ENCODE assay signal across 1 cellular context in the genomic region with DNA sequence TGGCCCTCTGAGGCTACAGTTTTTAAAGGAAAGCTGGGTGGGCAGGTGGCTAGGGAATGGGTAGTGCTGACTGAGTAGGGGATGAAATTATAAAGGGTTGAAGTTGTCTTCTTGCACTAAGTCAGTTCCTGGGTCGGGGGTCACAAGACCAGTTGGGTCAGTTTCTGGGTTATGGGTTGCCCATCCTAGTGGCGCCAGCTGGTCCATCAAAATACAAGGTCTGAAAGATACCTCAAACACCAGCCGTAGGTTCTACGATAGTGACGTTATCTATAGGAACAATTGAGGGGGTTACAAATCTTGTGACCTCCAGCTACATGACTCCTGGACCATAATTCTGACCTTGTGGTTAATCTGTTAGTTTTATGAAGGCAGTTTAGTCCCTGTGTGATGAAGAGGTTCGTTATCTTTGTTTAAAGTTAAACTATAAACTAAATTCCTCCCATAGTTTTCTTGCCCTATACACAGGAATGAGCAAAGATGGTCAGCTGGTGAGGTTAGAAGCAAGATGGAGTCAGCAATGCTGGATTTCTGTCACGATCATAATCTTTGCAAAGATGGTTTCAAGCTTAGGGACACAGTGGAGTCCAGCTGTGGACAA.
TF ChIP-seq lines count a peak whose summit lies in the region.

No MANE protein-coding gene starts in this region.

TF ChIP-seq in WTC11, 78 proteins besides CTCF, POLR2A, EP300 and RAD21 (continued from another document):
- TF ChIP-seq, protein P1, sequence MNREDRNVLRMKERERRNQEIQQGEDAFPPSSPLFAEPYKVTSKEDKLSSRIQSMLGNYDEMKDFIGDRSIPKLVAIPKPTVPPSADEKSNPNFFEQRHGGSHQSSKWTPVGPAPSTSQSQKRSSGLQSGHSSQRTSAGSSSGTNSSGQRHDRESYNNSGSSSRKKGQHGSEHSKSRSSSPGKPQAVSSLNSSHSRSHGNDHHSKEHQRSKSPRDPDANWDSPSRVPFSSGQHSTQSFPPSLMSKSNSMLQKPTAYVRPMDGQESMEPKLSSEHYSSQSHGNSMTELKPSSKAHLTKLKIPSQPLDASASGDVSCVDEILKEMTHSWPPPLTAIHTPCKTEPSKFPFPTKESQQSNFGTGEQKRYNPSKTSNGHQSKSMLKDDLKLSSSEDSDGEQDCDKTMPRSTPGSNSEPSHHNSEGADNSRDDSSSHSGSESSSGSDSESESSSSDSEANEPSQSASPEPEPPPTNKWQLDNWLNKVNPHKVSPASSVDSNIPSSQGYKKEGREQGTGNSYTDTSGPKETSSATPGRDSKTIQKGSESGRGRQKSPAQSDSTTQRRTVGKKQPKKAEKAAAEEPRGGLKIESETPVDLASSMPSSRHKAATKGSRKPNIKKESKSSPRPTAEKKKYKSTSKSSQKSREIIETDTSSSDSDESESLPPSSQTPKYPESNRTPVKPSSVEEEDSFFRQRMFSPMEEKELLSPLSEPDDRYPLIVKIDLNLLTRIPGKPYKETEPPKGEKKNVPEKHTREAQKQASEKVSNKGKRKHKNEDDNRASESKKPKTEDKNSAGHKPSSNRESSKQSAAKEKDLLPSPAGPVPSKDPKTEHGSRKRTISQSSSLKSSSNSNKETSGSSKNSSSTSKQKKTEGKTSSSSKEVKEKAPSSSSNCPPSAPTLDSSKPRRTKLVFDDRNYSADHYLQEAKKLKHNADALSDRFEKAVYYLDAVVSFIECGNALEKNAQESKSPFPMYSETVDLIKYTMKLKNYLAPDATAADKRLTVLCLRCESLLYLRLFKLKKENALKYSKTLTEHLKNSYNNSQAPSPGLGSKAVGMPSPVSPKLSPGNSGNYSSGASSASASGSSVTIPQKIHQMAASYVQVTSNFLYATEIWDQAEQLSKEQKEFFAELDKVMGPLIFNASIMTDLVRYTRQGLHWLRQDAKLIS (CRISPR knock-in tag; IDR thresholded peaks at IDR 0.05; ENCODE audit: borderline replicate concordance): no peak
- TF ChIP-seq HMGA2 (CRISPR knock-in tag; IDR thresholded peaks at IDR 0.05): no peak
- TF ChIP-seq SOX15 (CRISPR knock-in tag; IDR thresholded peaks at IDR 0.05): no peak
- no peak for TF ChIP-seq SP1 (CRISPR knock-in tag; conservative IDR thresholded peaks at IDR 0.05)
- TF ChIP-seq, protein P2, sequence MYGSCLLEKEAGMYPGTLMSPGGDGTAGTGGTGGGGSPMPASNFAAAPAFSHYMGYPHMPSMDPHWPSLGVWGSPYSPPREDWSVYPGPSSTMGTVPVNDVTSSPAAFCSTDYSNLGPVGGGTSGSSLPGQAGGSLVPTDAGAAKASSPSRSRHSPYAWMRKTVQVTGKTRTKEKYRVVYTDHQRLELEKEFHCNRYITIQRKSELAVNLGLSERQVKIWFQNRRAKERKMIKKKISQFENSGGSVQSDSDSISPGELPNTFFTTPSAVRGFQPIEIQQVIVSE (CRISPR knock-in tag; IDR thresholded peaks at IDR 0.05; ENCODE audit: borderline replicate concordance): no peak
- TF ChIP-seq GRHL2 (CRISPR knock-in tag; IDR thresholded peaks at IDR 0.05; ENCODE audit: insufficient replicate concordance, severe bottlenecking): no peak
- TF ChIP-seq, protein P3, sequence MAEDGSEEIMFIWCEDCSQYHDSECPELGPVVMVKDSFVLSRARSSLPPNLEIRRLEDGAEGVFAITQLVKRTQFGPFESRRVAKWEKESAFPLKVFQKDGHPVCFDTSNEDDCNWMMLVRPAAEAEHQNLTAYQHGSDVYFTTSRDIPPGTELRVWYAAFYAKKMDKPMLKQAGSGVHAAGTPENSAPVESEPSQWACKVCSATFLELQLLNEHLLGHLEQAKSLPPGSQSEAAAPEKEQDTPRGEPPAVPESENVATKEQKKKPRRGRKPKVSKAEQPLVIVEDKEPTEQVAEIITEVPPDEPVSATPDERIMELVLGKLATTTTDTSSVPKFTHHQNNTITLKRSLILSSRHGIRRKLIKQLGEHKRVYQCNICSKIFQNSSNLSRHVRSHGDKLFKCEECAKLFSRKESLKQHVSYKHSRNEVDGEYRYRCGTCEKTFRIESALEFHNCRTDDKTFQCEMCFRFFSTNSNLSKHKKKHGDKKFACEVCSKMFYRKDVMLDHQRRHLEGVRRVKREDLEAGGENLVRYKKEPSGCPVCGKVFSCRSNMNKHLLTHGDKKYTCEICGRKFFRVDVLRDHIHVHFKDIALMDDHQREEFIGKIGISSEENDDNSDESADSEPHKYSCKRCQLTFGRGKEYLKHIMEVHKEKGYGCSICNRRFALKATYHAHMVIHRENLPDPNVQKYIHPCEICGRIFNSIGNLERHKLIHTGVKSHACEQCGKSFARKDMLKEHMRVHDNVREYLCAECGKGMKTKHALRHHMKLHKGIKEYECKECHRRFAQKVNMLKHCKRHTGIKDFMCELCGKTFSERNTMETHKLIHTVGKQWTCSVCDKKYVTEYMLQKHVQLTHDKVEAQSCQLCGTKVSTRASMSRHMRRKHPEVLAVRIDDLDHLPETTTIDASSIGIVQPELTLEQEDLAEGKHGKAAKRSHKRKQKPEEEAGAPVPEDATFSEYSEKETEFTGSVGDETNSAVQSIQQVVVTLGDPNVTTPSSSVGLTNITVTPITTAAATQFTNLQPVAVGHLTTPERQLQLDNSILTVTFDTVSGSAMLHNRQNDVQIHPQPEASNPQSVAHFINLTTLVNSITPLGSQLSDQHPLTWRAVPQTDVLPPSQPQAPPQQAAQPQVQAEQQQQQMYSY (CRISPR knock-in tag; IDR thresholded peaks at IDR 0.05): no peak
- TF ChIP-seq, protein P4, sequence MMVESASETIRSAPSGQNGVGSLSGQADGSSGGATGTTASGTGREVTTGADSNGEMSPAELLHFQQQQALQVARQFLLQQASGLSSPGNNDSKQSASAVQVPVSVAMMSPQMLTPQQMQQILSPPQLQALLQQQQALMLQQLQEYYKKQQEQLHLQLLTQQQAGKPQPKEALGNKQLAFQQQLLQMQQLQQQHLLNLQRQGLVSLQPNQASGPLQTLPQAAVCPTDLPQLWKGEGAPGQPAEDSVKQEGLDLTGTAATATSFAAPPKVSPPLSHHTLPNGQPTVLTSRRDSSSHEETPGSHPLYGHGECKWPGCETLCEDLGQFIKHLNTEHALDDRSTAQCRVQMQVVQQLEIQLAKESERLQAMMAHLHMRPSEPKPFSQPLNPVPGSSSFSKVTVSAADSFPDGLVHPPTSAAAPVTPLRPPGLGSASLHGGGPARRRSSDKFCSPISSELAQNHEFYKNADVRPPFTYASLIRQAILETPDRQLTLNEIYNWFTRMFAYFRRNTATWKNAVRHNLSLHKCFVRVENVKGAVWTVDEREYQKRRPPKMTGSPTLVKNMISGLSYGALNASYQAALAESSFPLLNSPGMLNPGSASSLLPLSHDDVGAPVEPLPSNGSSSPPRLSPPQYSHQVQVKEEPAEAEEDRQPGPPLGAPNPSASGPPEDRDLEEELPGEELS (CRISPR knock-in tag; IDR thresholded peaks at IDR 0.05): no peak
- no peak for TF ChIP-seq OVOL2 (CRISPR knock-in tag; IDR thresholded peaks at IDR 0.05; ENCODE audit: borderline replicate concordance)
- TF ChIP-seq, protein P5, sequence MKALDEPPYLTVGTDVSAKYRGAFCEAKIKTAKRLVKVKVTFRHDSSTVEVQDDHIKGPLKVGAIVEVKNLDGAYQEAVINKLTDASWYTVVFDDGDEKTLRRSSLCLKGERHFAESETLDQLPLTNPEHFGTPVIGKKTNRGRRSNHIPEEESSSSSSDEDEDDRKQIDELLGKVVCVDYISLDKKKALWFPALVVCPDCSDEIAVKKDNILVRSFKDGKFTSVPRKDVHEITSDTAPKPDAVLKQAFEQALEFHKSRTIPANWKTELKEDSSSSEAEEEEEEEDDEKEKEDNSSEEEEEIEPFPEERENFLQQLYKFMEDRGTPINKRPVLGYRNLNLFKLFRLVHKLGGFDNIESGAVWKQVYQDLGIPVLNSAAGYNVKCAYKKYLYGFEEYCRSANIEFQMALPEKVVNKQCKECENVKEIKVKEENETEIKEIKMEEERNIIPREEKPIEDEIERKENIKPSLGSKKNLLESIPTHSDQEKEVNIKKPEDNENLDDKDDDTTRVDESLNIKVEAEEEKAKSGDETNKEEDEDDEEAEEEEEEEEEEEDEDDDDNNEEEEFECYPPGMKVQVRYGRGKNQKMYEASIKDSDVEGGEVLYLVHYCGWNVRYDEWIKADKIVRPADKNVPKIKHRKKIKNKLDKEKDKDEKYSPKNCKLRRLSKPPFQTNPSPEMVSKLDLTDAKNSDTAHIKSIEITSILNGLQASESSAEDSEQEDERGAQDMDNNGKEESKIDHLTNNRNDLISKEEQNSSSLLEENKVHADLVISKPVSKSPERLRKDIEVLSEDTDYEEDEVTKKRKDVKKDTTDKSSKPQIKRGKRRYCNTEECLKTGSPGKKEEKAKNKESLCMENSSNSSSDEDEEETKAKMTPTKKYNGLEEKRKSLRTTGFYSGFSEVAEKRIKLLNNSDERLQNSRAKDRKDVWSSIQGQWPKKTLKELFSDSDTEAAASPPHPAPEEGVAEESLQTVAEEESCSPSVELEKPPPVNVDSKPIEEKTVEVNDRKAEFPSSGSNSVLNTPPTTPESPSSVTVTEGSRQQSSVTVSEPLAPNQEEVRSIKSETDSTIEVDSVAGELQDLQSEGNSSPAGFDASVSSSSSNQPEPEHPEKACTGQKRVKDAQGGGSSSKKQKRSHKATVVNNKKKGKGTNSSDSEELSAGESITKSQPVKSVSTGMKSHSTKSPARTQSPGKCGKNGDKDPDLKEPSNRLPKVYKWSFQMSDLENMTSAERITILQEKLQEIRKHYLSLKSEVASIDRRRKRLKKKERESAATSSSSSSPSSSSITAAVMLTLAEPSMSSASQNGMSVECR (CRISPR knock-in tag; IDR thresholded peaks at IDR 0.05; ENCODE audit: borderline replicate concordance): no peak
- TF ChIP-seq, protein P6, sequence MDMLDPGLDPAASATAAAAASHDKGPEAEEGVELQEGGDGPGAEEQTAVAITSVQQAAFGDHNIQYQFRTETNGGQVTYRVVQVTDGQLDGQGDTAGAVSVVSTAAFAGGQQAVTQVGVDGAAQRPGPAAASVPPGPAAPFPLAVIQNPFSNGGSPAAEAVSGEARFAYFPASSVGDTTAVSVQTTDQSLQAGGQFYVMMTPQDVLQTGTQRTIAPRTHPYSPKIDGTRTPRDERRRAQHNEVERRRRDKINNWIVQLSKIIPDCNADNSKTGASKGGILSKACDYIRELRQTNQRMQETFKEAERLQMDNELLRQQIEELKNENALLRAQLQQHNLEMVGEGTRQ (CRISPR knock-in tag; IDR thresholded peaks at IDR 0.05): no peak
